ENCODE assay signal across 38 cellular contexts in genomic region chr19:6914321-6914720, GRCh38. TPM values are rescaled to one million over a fixed set of nuclear protein-coding genes. Genes with fewer than 3 reads are reported as not detected.
"Had no signal": no experiment of that assay in that cellular context is flagged by ENCODE, and none has a peak within 500 bp of the region (broad histone marks: within the 10 kb centered on the region; RNA-seq: fewer than 3 reads in every experiment).

No MANE protein-coding gene starts in this region.

- H3K4me3 ChIP-seq: MG63 had no signal

- H3K27me3 ChIP-seq: MG63 had no signal

- DNase-seq: Karpas-422, Kasumi-1, MG63, MM.1S, NCI-H1048, NCI-H1092, NCI-H1092 treated with DMSO at 0.1 percent for 48 hours, NCI-H1105, NCI-H1105 treated with DMSO at 0.1 percent for 48 hours, NCI-H1417, NCI-H1417 treated with DMSO at 0.1 percent for 48 hours, NCI-H1436, NCI-H1436 treated with DMSO at 0.1 percent for 48 hours, NCI-H146, NCI-H1694, NCI-H1694 treated with DMSO at 0.1 percent for 48 hours, NCI-H187, NCI-H187 treated with DMSO at 0.1 percent for 48 hours, NCI-H1930, NCI-H2029, NCI-H2029 treated with DMSO at 0.1 percent for 48 hours, NCI-H2081, NCI-H2081 treated with DMSO at 0.1 percent for 48 hours, NCI-H2107, NCI-H2171, NCI-H2171 treated with DMSO at 0.1 percent for 48 hours, NCI-H2227 treated with DMSO at 0.1 percent for 48 hours, NCI-H226, NCI-H345, NCI-H446, NCI-H446 treated with DMSO at 0.1 percent for 48 hours, NCI-H510A, NCI-H510A treated with DMSO at 0.1 percent for 48 hours, NCI-H524, NCI-H524 treated with DMSO at 0.1 percent for 48 hours had no signal

RNA-seq across cellular contexts. Expression of gene ADGRE1, which starts 26.9 kb away (rescaled TPM):
- total RNA-seq: LHCN-M2, MCF 10A, NCI-H460 had no signal
